ENCODE assay signal across 9 cellular contexts in the genomic region with DNA sequence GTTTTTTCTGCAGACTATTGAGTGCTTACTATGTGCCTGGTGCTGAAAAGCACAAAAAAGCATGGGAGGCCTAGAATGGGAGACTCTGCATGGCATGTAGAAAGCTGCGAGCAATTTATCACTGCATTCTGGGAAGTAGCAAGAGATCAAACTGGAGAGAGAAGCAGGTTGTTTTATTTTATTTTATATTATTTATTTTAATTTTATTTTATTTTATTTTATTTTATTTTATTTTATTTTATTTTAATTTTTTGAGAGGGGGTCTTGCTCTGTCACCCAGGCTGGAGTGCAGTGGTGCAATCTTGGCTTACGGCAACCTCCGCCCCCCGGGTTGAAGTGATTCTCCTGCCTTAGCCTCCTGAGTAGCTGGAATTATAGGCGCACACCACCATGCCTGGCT. TPM values are rescaled to one million over a fixed set of nuclear protein-coding genes. Genes with fewer than 3 reads are reported as not detected.
"Had no signal": no experiment of that assay in that cellular context is flagged by ENCODE, and none has a peak within 500 bp of the region (broad histone marks: within the 10 kb centered on the region; RNA-seq: fewer than 3 reads in every experiment).

No MANE protein-coding gene starts in this region.

RNA-seq across cellular contexts. Expression of a gene that starts 17.2 kb away (rescaled TPM):
- total RNA-seq: naive thymus-derived CD4-positive, alpha-beta T cell; natural killer cell; occipital lobe; progenitor cell of endocrine pancreas; right cardiac atrium; smooth muscle cell; suprapubic skin; tibial nerve had no signal
- polyA plus RNA-seq: naive thymus-derived CD4-positive, alpha-beta T cell; neural cell; smooth muscle cell had no signal
